ENCODE assay signal across 14 cellular contexts in genomic region chr15:43410572-43411214, GRCh38. TPM values are rescaled to one million over a fixed set of nuclear protein-coding genes. Genes with fewer than 3 reads are reported as not detected.
DNase-seq lines count a peak whose midpoint lies in the region; ATAC-seq, FAIRE-seq and TF ChIP-seq lines count a peak whose summit lies in the region.
"Had no signal": no experiment of that assay in that cellular context is flagged by ENCODE, and none has a peak within 500 bp of the region (broad histone marks: within the 10 kb centered on the region; RNA-seq: fewer than 3 reads in every experiment).

No MANE protein-coding gene starts in this region.

- no peak for DNase-seq in activated naive CD8-positive, alpha-beta T cell treated with anti-CD3 and anti-CD28 coated beads, Interleukin-2, amount 50 U/mL, for 24 hours
- DNase-seq in astrocyte (ENCODE audit: low read depth) (peak; percentile 16), foreskin fibroblast (peak; percentile 25 to 46), HPDE6-E6E7 (ENCODE audit: extremely low spot score) (no peak), SW480 (ENCODE audit: low spot score) (no peak), nephron progenitor cell (no peak), NCI-H345 treated with DMSO at 0.1 percent for 48 hours (lab: John Stamatoyannopoulos, UW; ENCODE audit: unreplicated experiment) (no peak)
- DNase-seq: activated T-cell treated with anti-CD3 and anti-CD28 coated beads, Interleukin-2, amount 50 U/mL, for 1 hour; DMS79; gastrocnemius medialis; NCI-H526 treated with DMSO at 0.1 percent for 48 hours; WERI-Rb-1 had no signal

- TF ChIP-seq CTCF in astrocyte (IDR thresholded peaks at IDR 0.05; ENCODE audit: insufficient read depth, low read depth, low read length) (no peak), foreskin fibroblast (IDR thresholded peaks at IDR 0.05; ENCODE audit: low read depth, low read length) (no peak), nephron progenitor cell (IDR thresholded peaks at IDR 0.05) (no peak)

- H2AFZ ChIP-seq in astrocyte (ENCODE audit: low read depth, low read length) = no peak overlapping the region

- no peaks in the 10 kb centered on the region for H3K4me1 ChIP-seq in astrocyte (ENCODE audit: insufficient read depth, low read length)
- H3K4me1 ChIP-seq: gastrocnemius medialis had no signal

- ATAC-seq in activated naive CD8-positive, alpha-beta T cell treated with anti-CD3 and anti-CD28 coated beads, Interleukin-2, amount 50 U/mL, for 24 hours = no peak
- ATAC-seq: gastrocnemius medialis had no signal

- H3K4me3 Mint-ChIP-seq in activated naive CD8-positive, alpha-beta T cell = no peak overlapping the region
- H3K4me3 Mint-ChIP-seq in activated naive CD8-positive, alpha-beta T cell treated with anti-CD3 and anti-CD28 coated beads, Interleukin-2, amount 50 U/mL, for 24 hours = no peak overlapping the region
- H3K4me3 Mint-ChIP-seq in astrocyte (ENCODE audit: unreplicated experiment) = peak overlapping the region; percentile 5
- H3K4me3 Mint-ChIP-seq in nephron progenitor cell = no peak overlapping the region

- peaks cover 16% of the 10 kb centered on the region for H3K36me3 Mint-ChIP-seq in activated naive CD8-positive, alpha-beta T cell
- H3K36me3 Mint-ChIP-seq in activated naive CD8-positive, alpha-beta T cell treated with anti-CD3 and anti-CD28 coated beads, Interleukin-2, amount 50 U/mL, for 24 hours (ENCODE audit: low read depth) = peaks cover 47% of the 10 kb centered on the region
- peaks cover 38% of the 10 kb centered on the region for H3K36me3 Mint-ChIP-seq in astrocyte (ENCODE audit: low read depth, unreplicated experiment)
- H3K36me3 Mint-ChIP-seq in nephron progenitor cell (ENCODE audit: low read depth) = peaks cover 94% of the 10 kb centered on the region

- H3K4me3 ChIP-seq in astrocyte (ENCODE audit: insufficient read depth, low read depth, low read length) (no peak overlapping the region), foreskin fibroblast (ENCODE audit: low read depth in 1 of 2, low read length in 2 of 2) (no peak overlapping the region)
- H3K4me3 ChIP-seq: gastrocnemius medialis had no signal

- no peak overlapping the region for H3K9ac ChIP-seq in astrocyte (ENCODE audit: low read length)

- H3K27ac ChIP-seq in astrocyte (ENCODE audit: low read depth, low read length) = no peak overlapping the region
- H3K27ac ChIP-seq: gastrocnemius medialis, WERI-Rb-1 had no signal

- H4K20me1 ChIP-seq in astrocyte (ENCODE audit: insufficient read depth, low read length) = peaks cover 20% of the 10 kb centered on the region

- no peaks in the 10 kb centered on the region for H3K27me3 Mint-ChIP-seq in activated naive CD8-positive, alpha-beta T cell
- H3K27me3 Mint-ChIP-seq in activated naive CD8-positive, alpha-beta T cell treated with anti-CD3 and anti-CD28 coated beads, Interleukin-2, amount 50 U/mL, for 24 hours = no peaks in the 10 kb centered on the region
- no peaks in the 10 kb centered on the region for H3K27me3 Mint-ChIP-seq in astrocyte (ENCODE audit: low read depth, unreplicated experiment)
- H3K27me3 Mint-ChIP-seq in nephron progenitor cell (ENCODE audit: low read depth, poor library complexity) = no peaks in the 10 kb centered on the region

- peak overlapping the region; percentile 46 for H3K27ac Mint-ChIP-seq in activated naive CD8-positive, alpha-beta T cell
- no peak overlapping the region for H3K27ac Mint-ChIP-seq in activated naive CD8-positive, alpha-beta T cell treated with anti-CD3 and anti-CD28 coated beads, Interleukin-2, amount 50 U/mL, for 24 hours
- H3K27ac Mint-ChIP-seq in astrocyte (ENCODE audit: unreplicated experiment) = peak overlapping the region; percentile 71
- no peak overlapping the region for H3K27ac Mint-ChIP-seq in nephron progenitor cell

- no peaks in the 10 kb centered on the region for H3K79me2 ChIP-seq in astrocyte (ENCODE audit: insufficient read depth, low read length)

- no peak for FAIRE-seq in astrocyte (lab: Jason Lieb, UNC)
- FAIRE-seq: keratinocyte had no signal

- H3K27me3 ChIP-seq in astrocyte (ENCODE audit: insufficient read depth, low read length) = no peaks in the 10 kb centered on the region
- H3K27me3 ChIP-seq: gastrocnemius medialis had no signal

- peaks cover 72% of the 10 kb centered on the region for H3K36me3 ChIP-seq in astrocyte (ENCODE audit: insufficient read depth, low read length)

- no peaks in the 10 kb centered on the region for H3K9me3 Mint-ChIP-seq in activated naive CD8-positive, alpha-beta T cell (ENCODE audit: low read depth)
- no peaks in the 10 kb centered on the region for H3K9me3 Mint-ChIP-seq in activated naive CD8-positive, alpha-beta T cell treated with anti-CD3 and anti-CD28 coated beads, Interleukin-2, amount 50 U/mL, for 24 hours
- H3K9me3 Mint-ChIP-seq in astrocyte (ENCODE audit: unreplicated experiment) (no peaks in the 10 kb centered on the region), nephron progenitor cell (no peaks in the 10 kb centered on the region)

- no peak overlapping the region for H3K4me2 ChIP-seq in astrocyte (ENCODE audit: low read length)

- H3K9me3 ChIP-seq in astrocyte (ENCODE audit: insufficient read depth, low read depth, low read length) = no peaks in the 10 kb centered on the region
- H3K9me3 ChIP-seq: gastrocnemius medialis had no signal

- no peaks in the 10 kb centered on the region for H3K4me1 Mint-ChIP-seq in activated naive CD8-positive, alpha-beta T cell (ENCODE audit: low read depth)
- H3K4me1 Mint-ChIP-seq in activated naive CD8-positive, alpha-beta T cell treated with anti-CD3 and anti-CD28 coated beads, Interleukin-2, amount 50 U/mL, for 24 hours = no peaks in the 10 kb centered on the region
- H3K4me1 Mint-ChIP-seq in astrocyte (ENCODE audit: low read depth, unreplicated experiment) (peaks cover 10% of the 10 kb centered on the region), nephron progenitor cell (no peaks in the 10 kb centered on the region)

RNA-seq across cellular contexts. Expression of gene TUBGCP4, which starts 39.8 kb away (rescaled TPM):
- 10.3 and 12.0 TPM in 2 replicates for total RNA-seq in astrocyte

RNA-seq across cellular contexts. Expression of gene ZSCAN29, which starts 39.9 kb away (rescaled TPM):
- total RNA-seq in astrocyte = 25.5 and 27.8 TPM in 2 replicates

Comparison
In these comparisons a context has a peak if more than half of its experiments do, and no peak if none do; other contexts are left out.
1. H3K27ac Mint-ChIP-seq: peak in activated naive CD8-positive, alpha-beta T cell (single experiment) and astrocyte (single experiment); none in activated naive CD8-positive, alpha-beta T cell treated with anti-CD3 and anti-CD28 coated beads, Interleukin-2, amount 50 U/mL, for 24 hours (single experiment) and nephron progenitor cell (single experiment).
2. DNase-seq: peak in astrocyte (single experiment) and foreskin fibroblast (2 of 2); none in activated naive CD8-positive, alpha-beta T cell treated with anti-CD3 and anti-CD28 coated beads, Interleukin-2, amount 50 U/mL, for 24 hours (single experiment), HPDE6-E6E7 (single experiment), SW480 (single experiment), nephron progenitor cell (single experiment) and NCI-H345 treated with DMSO at 0.1 percent for 48 hours (single experiment).